In genomic region chr19:50906217-50906616, GRCh38 we compare ENCODE assay signal across 8 cellular contexts. TPM values are rescaled to one million over a fixed set of nuclear protein-coding genes. Genes with fewer than 3 reads are reported as not detected.
DNase-seq lines count a peak whose midpoint lies in the region; ATAC-seq and TF ChIP-seq lines count a peak whose summit lies in the region.

No MANE protein-coding gene starts in this region.

- no peak overlapping the region for H3K27ac ChIP-seq in coronary artery

- no peak overlapping the region for H3K4me3 ChIP-seq in Jurkat, Clone E6-1 (ENCODE audit: low read length)
- H3K4me3 ChIP-seq in coronary artery, result no peak overlapping the region

- no peak for TF ChIP-seq CTCF in coronary artery (IDR thresholded peaks at IDR 0.05)

- ATAC-seq in GM21825 (IDR thresholded peaks at IDR 0.05; ENCODE audit: unreplicated experiment) (no peak), HG03280 (IDR thresholded peaks at IDR 0.05; ENCODE audit: unreplicated experiment) (no peak)

- DNase-seq in COLO829 (ENCODE audit: low spot score) (peak; percentile 32), activated T-cell treated with anti-CD3 and anti-CD28 coated beads for 4 hours (peak; percentile 21), iris pigment epithelial cell (ENCODE audit: low read depth) (peak; percentile 11), T-helper 1 cell (no peak), coronary artery (ENCODE audit: low spot score) (no peak)
- peak; percentile 26 for DNase-seq in Jurkat, Clone E6-1 (ENCODE audit: low read depth, low spot score)

RNA-seq across cellular contexts. Expression of gene KLK4, which starts 5.0 kb away (rescaled TPM):
- polyA plus RNA-seq in Jurkat, Clone E6-1 (2012; ENCODE audit: insufficient read depth, insufficient read length), result not detected

RNA-seq across cellular contexts. Expression of gene KLK2, which starts 33.0 kb away (rescaled TPM):
- not detected for polyA plus RNA-seq in Jurkat, Clone E6-1 (2012; ENCODE audit: insufficient read depth, insufficient read length)

RNA-seq across cellular contexts. Expression of gene KLK5, which starts 46.6 kb away (rescaled TPM):
- polyA plus RNA-seq in Jurkat, Clone E6-1 (2012; ENCODE audit: insufficient read depth, insufficient read length), result not detected

RNA-seq across cellular contexts. Expression of gene KLK3, which starts 51.5 kb away (rescaled TPM):
- polyA plus RNA-seq in Jurkat, Clone E6-1 (2012; ENCODE audit: insufficient read depth, insufficient read length), result not detected

Comparison
In these comparisons a context has a peak if more than half of its experiments do, and no peak if none do; other contexts are left out.
1. DNase-seq: peak in COLO829 (single experiment), Jurkat, Clone E6-1 (single experiment), activated T-cell treated with anti-CD3 and anti-CD28 coated beads for 4 hours (single experiment) and iris pigment epithelial cell (single experiment); none in T-helper 1 cell (0 of 5) and coronary artery (single experiment).